Comparison of ENCODE assay signal across 26 cellular contexts in the genomic region with DNA sequence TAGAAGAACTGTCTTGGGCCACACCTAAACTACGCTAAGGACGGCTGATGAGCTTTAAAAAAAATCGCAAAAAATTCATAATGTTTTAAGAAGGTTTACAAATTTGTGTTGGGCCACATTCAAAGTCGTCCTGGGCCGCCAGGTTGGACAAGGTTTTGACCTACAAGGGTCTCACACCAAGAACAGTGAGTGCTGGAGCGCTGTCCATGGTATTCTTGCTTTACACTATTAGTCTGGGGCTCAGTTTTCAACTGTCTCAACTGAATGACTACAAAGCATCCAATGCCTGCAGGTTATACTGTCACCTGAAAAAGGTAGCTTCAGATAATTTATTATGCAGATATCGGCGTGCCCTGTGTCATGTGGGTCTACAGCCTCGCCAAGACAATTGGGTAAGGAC. TPM values are rescaled to one million over a fixed set of nuclear protein-coding genes. Genes with fewer than 3 reads are reported as not detected.
DNase-seq lines count a peak whose midpoint lies in the region; ATAC-seq and TF ChIP-seq lines count a peak whose summit lies in the region.
"Had no signal": no experiment of that assay in that cellular context is flagged by ENCODE, and none has a peak within 500 bp of the region (broad histone marks: within the 10 kb centered on the region; RNA-seq: fewer than 3 reads in every experiment).

No MANE protein-coding gene starts in this region.

- H3K4me3 ChIP-seq in choroid plexus epithelial cell (ENCODE audit: low read depth, low read length): no peak overlapping the region
- H3K4me3 ChIP-seq: ovary, SK-N-MC, thoracic aorta, vagina had no signal

- no peak for TF ChIP-seq CTCF in choroid plexus epithelial cell (conservative IDR thresholded peaks at IDR 0.05; ENCODE audit: low read depth, low read length)

- no peak for ATAC-seq in HG03039 (IDR thresholded peaks at IDR 0.05; ENCODE audit: unreplicated experiment)
- ATAC-seq: left cardiac atrium; naive thymus-derived CD4-positive, alpha-beta T cell had no signal

- DNase-seq in EH (ENCODE audit: low read depth) (peak; percentile 26), OCI-M1 (lab: John Stamatoyannopoulos, UW) (peak; percentile 31), choroid plexus epithelial cell (ENCODE audit: low read depth) (peak; percentile 18), myocyte (ENCODE audit: low read depth) (peak; percentile 36), NCI-H2171 (lab: John Stamatoyannopoulos, UW) (no peak), NCI-H1105 (lab: John Stamatoyannopoulos, UW) (no peak), T-helper 1 cell (no peak)
- DNase-seq: activated CD4-positive, alpha-beta T cell treated with anti-CD3 and anti-CD28 coated beads, Interleukin-2, amount 10 ng/mL, durations not matched to agents 7 days and 5 days; activated naive CD4-positive, alpha-beta T cell treated with anti-CD3 and anti-CD28 coated beads for 36 hours; activated T-cell treated with anti-CD3 and anti-CD28 coated beads, Interleukin-2, amount 50 U/mL, for 48 hours; amygdala; central memory CD4-positive, alpha-beta T cell; DMS 273 treated with DMSO at 0.1 percent for 48 hours; Karpas-422; left cardiac atrium; MV-4-11; naive thymus-derived CD4-positive, alpha-beta T cell; NCI-H187 treated with DMSO at 0.1 percent for 48 hours; NCI-H526; ovary; stimulated activated CD4-positive, alpha-beta T cell treated with anti-CD3 and anti-CD28 coated beads, Interleukin-4, amount 100 ng/mL, for 4 hours; stimulated activated naive CD4-positive, alpha-beta T cell treated with Interleukin-2 at 50 U/mL for 16 hours had no signal

RNA-seq across cellular contexts. Expression of gene FAXC, which starts 3.7 kb away (rescaled TPM):
- 0.11 and 3.0 TPM in 2 replicates for total RNA-seq in myocyte
- 1.8 TPM for polyA plus RNA-seq in myocyte (2012)
- total RNA-seq: activated naive CD4-positive, alpha-beta T cell treated with anti-CD3 and anti-CD28 coated beads for 36 hours; naive thymus-derived CD4-positive, alpha-beta T cell had no signal
- polyA plus RNA-seq: naive thymus-derived CD4-positive, alpha-beta T cell had no signal

RNA-seq across cellular contexts. Expression of gene COQ3, which starts 40.9 kb away (rescaled TPM):
- 4.1 and 5.7 TPM in 2 replicates for total RNA-seq in myocyte
- polyA plus RNA-seq in myocyte (2012): 3.4 TPM

Comparison
In these comparisons a context has a peak if more than half of its experiments do, and no peak if none do; other contexts are left out.
1. DNase-seq: peak in EH (single experiment), OCI-M1 (single experiment), choroid plexus epithelial cell (single experiment) and myocyte (single experiment); none in NCI-H2171 (single experiment), NCI-H1105 (single experiment) and T-helper 1 cell (0 of 5).